Comparison of ENCODE assay signal across 9 cellular contexts in genomic region chr7:143882020-143882610, GRCh38. TPM values are rescaled to one million over a fixed set of nuclear protein-coding genes. Genes with fewer than 3 reads are reported as not detected.
DNase-seq lines count a peak whose midpoint lies in the region; ATAC-seq lines count a peak whose summit lies in the region.
"Had no signal": no experiment of that assay in that cellular context is flagged by ENCODE, and none has a peak within 500 bp of the region (broad histone marks: within the 10 kb centered on the region; RNA-seq: fewer than 3 reads in every experiment).

No MANE protein-coding gene starts in this region.

- peak overlapping the region; percentile 9 for H3K4me3 Mint-ChIP-seq in activated T-cell treated with anti-CD3 and anti-CD28 coated beads, Interleukin-2, amount 50 U/mL, for 24 hours
- H3K4me3 Mint-ChIP-seq: T-helper 1 cell treated with Interleukin-12 subunit alpha and Interleukin-12 subunit beta and Interleukin-4 antibody, amounts not matched to agents 30 μg/mL and 1 μg/mL, for 36 hours had no signal

- H3K27me3 Mint-ChIP-seq in activated T-cell treated with anti-CD3 and anti-CD28 coated beads, Interleukin-2, amount 50 U/mL, for 24 hours = peaks cover 47% of the 10 kb centered on the region

- no peak overlapping the region for H3K27ac Mint-ChIP-seq in activated T-cell treated with anti-CD3 and anti-CD28 coated beads, Interleukin-2, amount 50 U/mL, for 24 hours
- H3K27ac Mint-ChIP-seq: T-helper 1 cell treated with Interleukin-12 subunit alpha and Interleukin-12 subunit beta and Interleukin-4 antibody, amounts not matched to agents 30 μg/mL and 1 μg/mL, for 36 hours had no signal

- peak overlapping the region; percentile 95 for H3K27ac ChIP-seq in caudate nucleus (ENCODE audit: low read depth, low read length)

- H3K4me3 ChIP-seq in skeletal muscle cell (ENCODE audit: low read depth, low read length) = peak overlapping the region; percentile 63

- no peaks in the 10 kb centered on the region for H3K36me3 Mint-ChIP-seq in activated T-cell treated with anti-CD3 and anti-CD28 coated beads, Interleukin-2, amount 50 U/mL, for 24 hours (ENCODE audit: low read depth)

- no peaks in the 10 kb centered on the region for H3K9me3 Mint-ChIP-seq in activated T-cell treated with anti-CD3 and anti-CD28 coated beads, Interleukin-2, amount 50 U/mL, for 24 hours
- H3K9me3 Mint-ChIP-seq: T-helper 1 cell treated with Interleukin-12 subunit alpha and Interleukin-12 subunit beta and Interleukin-4 antibody, amounts not matched to agents 30 μg/mL and 1 μg/mL, for 36 hours had no signal

- no peak for DNase-seq in activated T-cell treated with anti-CD3 and anti-CD28 coated beads, Interleukin-2, amount 50 U/mL, for 24 hours
- DNase-seq in activated T-cell treated with anti-CD3 and anti-CD28 coated beads for 4 hours (no peak), caudate nucleus (lab: John Stamatoyannopoulos, UW) (peak in 57 of 61 donors; percentile 8 to 89 (median 71)), inferior parietal cortex (ENCODE audit: extremely low spot score) (peak; percentile 65), skeletal muscle cell (ENCODE audit: low read depth) (peak; percentile 78), NCI-H524 (lab: John Stamatoyannopoulos, UW) (no peak), H4 (ENCODE audit: low spot score) (no peak)

- peaks cover 20% of the 10 kb centered on the region for H3K4me1 Mint-ChIP-seq in activated T-cell treated with anti-CD3 and anti-CD28 coated beads, Interleukin-2, amount 50 U/mL, for 24 hours (ENCODE audit: low read depth)

- ATAC-seq in HG02642 (IDR thresholded peaks at IDR 0.05; ENCODE audit: poor library complexity, unreplicated experiment) = no peak

RNA-seq across cellular contexts. Expression of gene TCAF1, which starts 19.9 kb away (rescaled TPM):
- 37.6 and 58.3 TPM in 2 replicates for total RNA-seq in H4 (2014; rRNA removed; shearing (Covaris generic))

RNA-seq across cellular contexts. Expression of gene OR2F2, which starts 52.9 kb away (rescaled TPM):
- not detected in 2 replicates for total RNA-seq in H4 (2014; rRNA removed; shearing (Covaris generic))

Comparison
In these comparisons a context has a peak if more than half of its experiments do, and no peak if none do; other contexts are left out.
1. DNase-seq: peak in caudate nucleus (57 of 61), inferior parietal cortex (single experiment) and skeletal muscle cell (single experiment); none in activated T-cell treated with anti-CD3 and anti-CD28 coated beads, Interleukin-2, amount 50 U/mL, for 24 hours (single experiment), activated T-cell treated with anti-CD3 and anti-CD28 coated beads for 4 hours (single experiment), NCI-H524 (0 of 2) and H4 (single experiment).